8 cellular contexts compared by ENCODE assay signal in the genomic region with DNA sequence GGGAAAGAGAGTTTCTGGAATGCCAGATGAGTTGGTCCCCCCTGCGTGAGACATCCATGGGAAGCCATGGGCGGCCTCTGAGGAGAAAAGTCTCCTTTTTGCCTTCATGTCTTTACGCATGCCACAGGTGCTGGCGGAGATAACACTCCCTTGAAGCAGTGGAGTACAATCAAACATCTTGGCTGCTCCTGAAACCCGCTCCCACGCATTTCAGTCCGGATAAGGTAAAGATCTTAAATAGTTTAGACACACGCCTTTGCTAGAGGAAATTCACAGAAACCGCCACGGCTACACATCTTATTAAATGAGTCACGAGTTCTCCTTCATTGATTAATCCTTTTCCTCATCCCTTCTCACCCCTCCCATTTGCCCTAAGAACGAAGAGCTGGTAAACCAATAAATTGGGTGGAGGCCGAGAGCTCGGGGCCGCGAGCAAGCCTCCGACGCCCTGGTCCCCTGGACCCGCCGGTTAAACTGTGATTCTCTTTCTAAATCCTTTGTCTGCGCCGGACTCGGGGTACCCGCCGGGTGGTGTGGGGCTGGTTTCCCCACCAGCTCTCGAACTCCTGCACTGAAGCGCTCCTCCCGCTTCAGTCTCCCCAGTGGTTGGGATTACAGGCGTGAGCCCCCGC. TPM values are rescaled to one million over a fixed set of nuclear protein-coding genes. Genes with fewer than 3 reads are reported as not detected.
DNase-seq lines count a peak whose midpoint lies in the region; ATAC-seq and TF ChIP-seq lines count a peak whose summit lies in the region.

No MANE protein-coding gene starts in this region.

- BruUV-seq in mammary epithelial cell (replicated peaks; lab: Mats Ljungman, UMichigan): no TSS peak

- H3K9me3 ChIP-seq in heart right ventricle (no peaks in the 10 kb centered on the region), mammary epithelial cell (replicated peaks; ENCODE audit: insufficient read depth, low read length) (peaks cover 5% of the 10 kb centered on the region), mesenchymal stem cell (ENCODE audit: control insufficient read depth, low read length) (no peaks in the 10 kb centered on the region)

- ATAC-seq in heart right ventricle (peak in 1 of 8 donors; percentile 2), Right ventricle myocardium superior (ENCODE audit: poor library complexity) (no peak), HG03521 (IDR thresholded peaks at IDR 0.05; ENCODE audit: unreplicated experiment) (no peak)
- ATAC-seq in stimulated activated naive CD8-positive, alpha-beta T cell treated with anti-CD3 and anti-CD28 coated beads, Interleukin-15, Interleukin-2, amounts not matched to agents 100 U/mL and 50 U/mL, for 24 hours: peak; percentile 30

- DNase-seq in heart right ventricle: no peak
- DNase-seq in Right ventricle myocardium superior: no peak
- peak; percentile 14 for DNase-seq in mammary epithelial cell
- DNase-seq in mesenchymal stem cell: peak; percentile 19
- DNase-seq in stimulated activated naive CD8-positive, alpha-beta T cell treated with anti-CD3 and anti-CD28 coated beads, Interleukin-15, Interleukin-2, amounts not matched to agents 100 U/mL and 50 U/mL, for 24 hours: peak; percentile 27
- DNase-seq in NOMO-1 treated with DMSO at 0.1 percent for 48 hours (lab: John Stamatoyannopoulos, UW; ENCODE audit: unreplicated experiment): no peak
- no peak for DNase-seq in NCI-H526 treated with DMSO at 0.1 percent for 48 hours (lab: John Stamatoyannopoulos, UW)

- peak overlapping the region in 1 of 2 experiments; percentile 55 for H3K14ac ChIP-seq in mesenchymal stem cell (ENCODE audit: low read length in 2 of 2)

- intact Hi-C loops in heart right ventricle (cut with DNase I): loop anchor here in 1 of 10 donors (5.0 kb wide), 1 partner anchor 33 kb away; a partner anchor contains a TSS
- intact Hi-C loops in Right ventricle myocardium superior (cut with DNase I): no loop called here
- intact Hi-C loops in mammary epithelial cell (cut with micrococcal nuclease): no loop called here

- no peak overlapping the region for H2BK5ac ChIP-seq in mesenchymal stem cell (ENCODE audit: low read depth, low read length, poor library complexity, severe bottlenecking)

- peak overlapping the region; percentile 35 to 92 for H3K18ac ChIP-seq in mesenchymal stem cell (ENCODE audit: low read depth in 1 of 2, low read length in 2 of 2)

- WGBS in heart right ventricle, 2 donors: 22 to 23% methylated on average over 30 of the region's 30 CpGs
- 12% methylated on average over 27 of the region's 30 CpGs for WGBS in mammary epithelial cell (ENCODE audit: low coverage, missing lambda C conversion rate)
- 39% methylated on average over 29 of the region's 30 CpGs for WGBS in mesenchymal stem cell

- peak overlapping the region; percentile 91 for H2BK120ac ChIP-seq in mesenchymal stem cell (ENCODE audit: low read depth, low read length)

- peaks cover 0 to 36% (median 0%) of the 10 kb centered on the region in 7 donors for H3K27me3 ChIP-seq in heart right ventricle
- no peaks in the 10 kb centered on the region for H3K27me3 ChIP-seq in mammary epithelial cell (ENCODE audit: insufficient read depth, low read length)
- no peaks in the 10 kb centered on the region for H3K27me3 ChIP-seq in mesenchymal stem cell (ENCODE audit: control insufficient read depth in 1 of 2, insufficient read depth in 1 of 2, low read length in 2 of 2)

- H2AK5ac ChIP-seq in mesenchymal stem cell (ENCODE audit: low read length, severe bottlenecking): no peak overlapping the region

- H3K23ac ChIP-seq in mesenchymal stem cell (ENCODE audit: low read length in 2 of 2): no peak overlapping the region

- H3K9ac ChIP-seq in mammary epithelial cell (ENCODE audit: insufficient read depth, low read length): no peak overlapping the region
- peak overlapping the region; percentile 82 for H3K9ac ChIP-seq in mesenchymal stem cell (ENCODE audit: low read length)

- H4K20me1 ChIP-seq in mammary epithelial cell (ENCODE audit: insufficient read depth, low read length): no peaks in the 10 kb centered on the region

- dilution Hi-C loops in mammary epithelial cell (cut with HindIII; ENCODE audit: low sequenced_read_pairs): no loop called here

- no peaks in the 10 kb centered on the region for H3K79me2 ChIP-seq in mammary epithelial cell (ENCODE audit: insufficient read depth, low read length)

- H3K4me3 ChIP-seq in heart right ventricle (peak overlapping the region; percentile 65 to 86 (median 72)), mammary epithelial cell (replicated peaks in 1 of 3; ENCODE audit: insufficient read depth in 1 of 3, low read depth in 2 of 3, low read length in 3 of 3) (peak overlapping the region; percentile 43 to 50 (median 44)), mesenchymal stem cell (ENCODE audit: insufficient read depth in 1 of 2, low read depth in 1 of 2, low read length in 2 of 2) (peak overlapping the region; percentile 76 to 82)

- H4K91ac ChIP-seq in mesenchymal stem cell (ENCODE audit: low read length): peak overlapping the region; percentile 99

- H3K36me3 ChIP-seq in heart right ventricle (no peaks in the 10 kb centered on the region), mammary epithelial cell (ENCODE audit: insufficient read depth, low read length) (no peaks in the 10 kb centered on the region), mesenchymal stem cell (ENCODE audit: control insufficient read depth in 1 of 2, insufficient read depth in 2 of 2, low read depth in 1 of 2, low read length in 2 of 2) (no peaks in the 10 kb centered on the region)

- peak overlapping the region; percentile 99 for H4K8ac ChIP-seq in mesenchymal stem cell (ENCODE audit: low read length)

- peak overlapping the region; percentile 91 for H2AFZ ChIP-seq in mammary epithelial cell (ENCODE audit: low read depth, low read length)
- peak overlapping the region; percentile 71 for H2AFZ ChIP-seq in mesenchymal stem cell (ENCODE audit: low read depth, low read length)

- in situ Hi-C loops in mammary epithelial cell (cut with MboI; ENCODE audit: low sequenced_read_pairs in 2 of 2): no loop called here

- TF ChIP-seq CTCF in heart right ventricle (IDR thresholded peaks at IDR 0.05) (no peak), mammary epithelial cell (conservative IDR thresholded peaks at IDR 0.05 in 1 of 2, IDR thresholded peaks at IDR 0.05 in 1 of 2; ENCODE audit: extremely low read depth in 1 of 2, insufficient read depth in 1 of 2, low read depth in 1 of 2, low read length in 2 of 2) (no peak)

- H3K27ac ChIP-seq in heart right ventricle: peak overlapping the region in 9 of 10 donors; percentile 74 to 89 (median 81)
- H3K27ac ChIP-seq in mammary epithelial cell (ENCODE audit: insufficient read depth, low read depth, low read length): no peak overlapping the region
- no peak overlapping the region for H3K27ac ChIP-seq in mesenchymal stem cell (ENCODE audit: low read length, poor library complexity, severe bottlenecking)

- CTCF ChIA-PET in mammary epithelial cell (lab: Charles Lee; ENCODE audit: low non-redundant PET): no interaction called here

- H3K4me1 ChIP-seq in heart right ventricle (peaks cover 3 to 20% (median 15%) of the 10 kb centered on the region in 9 donors), mammary epithelial cell (ENCODE audit: insufficient read depth, low read length) (peaks cover 15% of the 10 kb centered on the region), mesenchymal stem cell (ENCODE audit: control insufficient read depth, insufficient read depth, low read depth, low read length) (peaks cover 25% of the 10 kb centered on the region)

- no peak overlapping the region for H2BK15ac ChIP-seq in mesenchymal stem cell (ENCODE audit: low read depth, poor library complexity, severe bottlenecking)

- H3K4ac ChIP-seq in mesenchymal stem cell (ENCODE audit: low read depth in 1 of 2, low read length in 2 of 2): peak overlapping the region; percentile 45 to 76

- peak overlapping the region; percentile 90 for H3K4me2 ChIP-seq in mammary epithelial cell (ENCODE audit: insufficient read depth, low read depth, low read length)
- H3K4me2 ChIP-seq in mesenchymal stem cell (ENCODE audit: low read length, poor library complexity, severe bottlenecking): peak overlapping the region; percentile 97

- peaks cover 2% of the 10 kb centered on the region for H3K79me1 ChIP-seq in mesenchymal stem cell (replicated peaks; ENCODE audit: low read length, poor library complexity, severe bottlenecking)

- peak overlapping the region in 1 of 2 experiments; percentile 63 for H2BK12ac ChIP-seq in mesenchymal stem cell (ENCODE audit: low read length in 2 of 2)

RNA-seq across cellular contexts. Expression of a gene that starts 6.6 kb away (rescaled TPM):
- total RNA-seq in heart right ventricle (1 to 10 TPM; 2.1 to 4.7 (median 3.5) TPM), Right ventricle myocardium superior (3.1 TPM), mammary epithelial cell (1 to 10 TPM; 7.4 to 9.0 TPM)
- polyA plus RNA-seq in heart right ventricle (1 to 10 TPM; 2.6 to 3.8 TPM), mammary epithelial cell (3.1 TPM)
- polyA minus RNA-seq in mammary epithelial cell: 11.7 TPM
- 3.9 TPM for polyA plus RNA-seq in mesenchymal stem cell (2013, experiment 1 of 2)
- 3.8 TPM for polyA plus RNA-seq in mesenchymal stem cell (2013, experiment 2 of 2)

RNA-seq across cellular contexts. Expression of a gene that starts 32.1 kb away (rescaled TPM):
- total RNA-seq in heart right ventricle (1 to 10 TPM in 9 of 10 donors, under 1 TPM in 1; 0.42 to 1.6 (median 1.3) TPM), Right ventricle myocardium superior (1.3 TPM), mammary epithelial cell (1 to 10 TPM; 3.3 to 4.1 TPM)
- polyA plus RNA-seq in heart right ventricle (1 to 10 TPM in 1 of 2 donors, under 1 TPM in 1; 0.73 to 1.2 TPM), mammary epithelial cell (2.0 TPM)
- polyA minus RNA-seq in mammary epithelial cell: 0.93 TPM
- 0.81 TPM for polyA plus RNA-seq in mesenchymal stem cell (2013, experiment 1 of 2)
- 0.75 TPM for polyA plus RNA-seq in mesenchymal stem cell (2013, experiment 2 of 2)

Comparison
In these comparisons a context has a peak if more than half of its experiments do, and no peak if none do; other contexts are left out.
1. DNase-seq: peak in mammary epithelial cell (single experiment), mesenchymal stem cell (single experiment) and stimulated activated naive CD8-positive, alpha-beta T cell treated with anti-CD3 and anti-CD28 coated beads, Interleukin-15, Interleukin-2, amounts not matched to agents 100 U/mL and 50 U/mL, for 24 hours (single experiment); none in heart right ventricle (0 of 2), Right ventricle myocardium superior (single experiment), NOMO-1 treated with DMSO at 0.1 percent for 48 hours (single experiment) and NCI-H526 treated with DMSO at 0.1 percent for 48 hours (single experiment).
2. H3K27ac ChIP-seq: peak in heart right ventricle (9 of 10); none in mammary epithelial cell (single experiment) and mesenchymal stem cell (single experiment).
3. Peak in every context shown above with its lines, with median percentiles within 50 percentile points of each other: H3K4me3 ChIP-seq.